ENCODE assay signal across 9 cellular contexts in the genomic region with DNA sequence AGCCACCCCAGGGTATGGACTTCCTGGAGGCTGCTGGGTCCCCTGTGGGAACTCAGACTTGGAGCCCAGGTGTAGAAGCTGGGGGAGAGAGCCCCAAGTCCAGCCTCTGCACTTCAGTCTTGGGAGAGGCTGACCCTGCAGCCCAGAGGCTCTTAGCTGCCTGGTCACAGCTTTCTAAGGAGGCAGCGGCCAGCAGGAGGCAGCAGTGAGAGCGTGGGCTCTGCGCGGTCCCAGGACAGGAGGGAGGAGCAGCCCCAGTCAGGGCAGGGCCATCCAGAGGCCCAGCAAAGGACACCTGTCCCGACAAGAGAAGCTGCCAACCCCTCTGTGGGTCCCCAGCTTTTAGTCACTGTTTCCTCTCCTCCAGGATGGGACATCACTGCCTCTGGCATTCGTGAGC. TPM values are rescaled to one million over a fixed set of nuclear protein-coding genes. Genes with fewer than 3 reads are reported as not detected.
A peak's percentile ranks its signal among the peaks of the same experiment; 100 is the strongest.
DNase-seq lines count a peak whose midpoint lies in the region; ATAC-seq, FAIRE-seq and TF ChIP-seq lines count a peak whose summit lies in the region.
"Had no signal": no experiment of that assay in that cellular context is flagged by ENCODE, and none has a peak within 500 bp of the region (broad histone marks: within the 10 kb centered on the region; RNA-seq: fewer than 3 reads in every experiment).

No MANE protein-coding gene starts in this region.

- no peak for FAIRE-seq in GM12891 (lab: Jason Lieb, UNC)

- no peak overlapping the region for H2AFZ ChIP-seq in DND-41 (ENCODE audit: low read depth, low read length)

- no peak overlapping the region for H3K4me2 ChIP-seq in DND-41 (ENCODE audit: insufficient read depth, low read length)

- H3K79me2 ChIP-seq in DND-41 (ENCODE audit: insufficient read depth, low read length): no peaks in the 10 kb centered on the region

- H3K4me3 ChIP-seq in DND-41 (ENCODE audit: low read depth in 1 of 2, low read length in 2 of 2): no peak overlapping the region
- H3K4me3 ChIP-seq: thoracic aorta had no signal

- peak; percentile 59 for TF ChIP-seq CTCF in DND-41 (IDR thresholded peaks at IDR 0.05; ENCODE audit: borderline replicate concordance, extremely low read depth, low read length, poor library complexity, severe bottlenecking)

- H3K36me3 ChIP-seq in DND-41 (ENCODE audit: insufficient read depth, low read length): peaks cover 7% of the 10 kb centered on the region; the same call in 1 of the 2 replicates
- H3K36me3 ChIP-seq: thoracic aorta had no signal

- DNase-seq in DND-41 (no peak), NCI-H526 (lab: John Stamatoyannopoulos, UW) (peak; percentile 7 to 63), cerebellar cortex (ENCODE audit: low spot score) (peak; percentile 2), myocyte (ENCODE audit: low read depth) (peak; percentile 28), GM12891 (ENCODE audit: insufficient read length, low spot score) (no peak), NCI-H187 (lab: John Stamatoyannopoulos, UW) (no peak)
- DNase-seq in stimulated activated naive CD4-positive, alpha-beta T cell treated with Interleukin-2 at 50 U/mL for 16 hours (lab: John Stamatoyannopoulos, UW): no peak

- H3K27me3 ChIP-seq in DND-41 (ENCODE audit: insufficient read depth, low read length, poor library complexity): no peaks in the 10 kb centered on the region

- ATAC-seq in DND-41 (ENCODE audit: insufficient read depth, low read depth) (peak; percentile 44; the same call in 1 of the 3 replicates), GM18867 (IDR thresholded peaks at IDR 0.05; ENCODE audit: unreplicated experiment) (no peak)

- no peak overlapping the region for H3K9ac ChIP-seq in DND-41 (ENCODE audit: low read depth, low read length)

- H3K27ac ChIP-seq in DND-41 (ENCODE audit: low read length): peak overlapping the region; percentile 6; the same call in 1 of the 2 replicates
- H3K27ac ChIP-seq: thoracic aorta had no signal

- TF ChIP-seq POLR2A in GM12891 (IDR thresholded peaks at IDR 0.05; ENCODE audit: low read depth, low read length): no peak

- H3K4me1 ChIP-seq in DND-41 (ENCODE audit: insufficient read depth, low read length): no peaks in the 10 kb centered on the region

- peaks cover 11% of the 10 kb centered on the region for H3K9me3 ChIP-seq in DND-41 (ENCODE audit: insufficient read depth, low read length, severe bottlenecking)
- H3K9me3 ChIP-seq: thoracic aorta had no signal

- no peaks in the 10 kb centered on the region for H4K20me1 ChIP-seq in DND-41 (ENCODE audit: insufficient read depth, low read length)

TF ChIP-seq in GM12891, 5 proteins besides CTCF, POLR2A, EP300 and RAD21:
- no peak for TF ChIP-seq POU2F2 (IDR thresholded peaks at IDR 0.05; ENCODE audit: low read depth, low read length)
- TF ChIP-seq TAF1 (IDR thresholded peaks at IDR 0.05; ENCODE audit: low read depth, low read length): no peak
- no peak for TF ChIP-seq SPI1 (IDR thresholded peaks at IDR 0.05; ENCODE audit: low read depth, low read length)

RNA-seq across cellular contexts. Expression of a gene that starts 9.4 kb away (rescaled TPM):
- total RNA-seq in myocyte: not detected in 2 replicates
- not detected for polyA plus RNA-seq in myocyte (2012)
- 4.2 TPM for polyA plus RNA-seq in GM12891 (2012; ENCODE audit: low read depth, missing spikeins)

RNA-seq across cellular contexts. Expression of a gene that starts 28.7 kb away (rescaled TPM):
- 0.16 TPM in 1 of 2 replicates, not detected in the other for total RNA-seq in myocyte
- polyA plus RNA-seq in myocyte (2012): 0.13 TPM
- polyA plus RNA-seq in GM12891 (2012; ENCODE audit: low read depth, missing spikeins): not detected

RNA-seq across cellular contexts. Expression of a gene that starts 36.6 kb away (rescaled TPM):
- total RNA-seq in myocyte: not detected in 2 replicates
- not detected for polyA plus RNA-seq in myocyte (2012)
- polyA plus RNA-seq in GM12891 (2012; ENCODE audit: low read depth, missing spikeins): 0.06 TPM
- total RNA-seq: thoracic aorta had no signal

RNA-seq across cellular contexts. Expression of a gene that starts 37.4 kb away (rescaled TPM):
- not detected in 2 replicates for total RNA-seq in myocyte
- not detected for polyA plus RNA-seq in myocyte (2012)
- polyA plus RNA-seq in GM12891 (2012; ENCODE audit: low read depth, missing spikeins): not detected

Comparison
In these comparisons a context has a peak if more than half of its experiments do, and no peak if none do; other contexts are left out.
1. DNase-seq: peak in NCI-H526 (2 of 2), cerebellar cortex (single experiment) and myocyte (single experiment); none in DND-41 (single experiment), GM12891 (single experiment), stimulated activated naive CD4-positive, alpha-beta T cell treated with Interleukin-2 at 50 U/mL for 16 hours (single experiment) and NCI-H187 (0 of 2).